1 cellular context compared by ENCODE assay signal in the genomic region with DNA sequence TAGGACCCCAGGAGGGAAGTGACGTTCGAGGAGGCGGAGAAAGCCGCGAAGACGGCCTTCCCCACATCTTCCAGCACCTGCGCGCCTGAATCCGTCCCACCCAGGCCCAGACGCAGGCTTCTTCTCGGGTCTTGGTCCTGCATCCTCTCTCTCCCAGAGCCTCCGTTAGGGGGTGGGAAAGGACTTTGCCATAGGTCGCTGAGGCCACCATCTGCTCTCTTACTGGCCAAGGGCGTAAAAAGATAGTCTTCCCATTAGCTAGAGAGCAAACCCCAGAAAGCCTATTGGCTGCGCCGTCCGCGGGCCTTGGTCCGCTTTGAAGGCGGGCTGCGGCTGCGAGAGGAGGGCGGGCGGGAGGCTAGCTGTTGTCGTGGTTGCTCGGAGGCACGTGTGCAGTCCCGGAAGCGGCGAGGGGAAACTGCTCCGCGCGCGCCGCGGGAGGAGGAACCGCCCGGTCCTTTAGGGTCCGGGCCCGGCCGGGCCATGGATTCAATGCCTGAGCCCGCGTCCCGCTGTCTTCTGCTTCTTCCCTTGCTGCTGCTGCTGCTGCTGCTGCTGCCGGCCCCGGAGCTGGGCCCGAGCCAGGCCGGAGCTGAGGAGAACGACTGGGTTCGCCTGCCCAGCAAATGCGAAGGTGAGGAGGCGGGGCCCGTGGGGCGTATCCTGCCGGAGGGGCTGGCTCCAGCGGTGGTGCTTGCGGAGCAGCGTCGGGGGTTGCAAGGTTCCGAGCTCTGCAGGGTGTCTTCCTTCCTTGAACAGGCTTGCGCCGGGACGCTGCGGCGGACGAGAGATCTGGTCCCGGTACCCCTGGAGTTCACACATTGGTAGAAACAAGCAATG.
TF ChIP-seq lines count a peak whose summit lies in the region.

A gene (plus strand): TSS at position 393 of the 840 bp plus-strand sequence. CDS start 91 bp downstream, at position 484.

TF ChIP-seq in HepG2, 621 proteins besides CTCF, POLR2A, EP300 and RAD21 (continued from another document and continues in another):
- TF ChIP-seq, protein P1, sequence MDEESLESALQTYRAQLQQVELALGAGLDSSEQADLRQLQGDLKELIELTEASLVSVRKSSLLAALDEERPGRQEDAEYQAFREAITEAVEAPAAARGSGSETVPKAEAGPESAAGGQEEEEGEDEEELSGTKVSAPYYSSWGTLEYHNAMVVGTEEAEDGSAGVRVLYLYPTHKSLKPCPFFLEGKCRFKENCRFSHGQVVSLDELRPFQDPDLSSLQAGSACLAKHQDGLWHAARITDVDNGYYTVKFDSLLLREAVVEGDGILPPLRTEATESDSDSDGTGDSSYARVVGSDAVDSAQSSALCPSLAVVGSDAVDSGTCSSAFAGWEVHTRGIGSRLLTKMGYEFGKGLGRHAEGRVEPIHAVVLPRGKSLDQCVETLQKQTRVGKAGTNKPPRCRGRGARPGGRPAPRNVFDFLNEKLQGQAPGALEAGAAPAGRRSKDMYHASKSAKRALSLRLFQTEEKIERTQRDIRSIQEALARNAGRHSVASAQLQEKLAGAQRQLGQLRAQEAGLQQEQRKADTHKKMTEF (CRISPR knock-in tag; IDR thresholded peaks at IDR 0.05) = peak; percentile 99
- TF ChIP-seq ZNF891 (CRISPR knock-in tag; IDR thresholded peaks at IDR 0.05) = peak; percentile 98
- TF ChIP-seq, protein P2, sequence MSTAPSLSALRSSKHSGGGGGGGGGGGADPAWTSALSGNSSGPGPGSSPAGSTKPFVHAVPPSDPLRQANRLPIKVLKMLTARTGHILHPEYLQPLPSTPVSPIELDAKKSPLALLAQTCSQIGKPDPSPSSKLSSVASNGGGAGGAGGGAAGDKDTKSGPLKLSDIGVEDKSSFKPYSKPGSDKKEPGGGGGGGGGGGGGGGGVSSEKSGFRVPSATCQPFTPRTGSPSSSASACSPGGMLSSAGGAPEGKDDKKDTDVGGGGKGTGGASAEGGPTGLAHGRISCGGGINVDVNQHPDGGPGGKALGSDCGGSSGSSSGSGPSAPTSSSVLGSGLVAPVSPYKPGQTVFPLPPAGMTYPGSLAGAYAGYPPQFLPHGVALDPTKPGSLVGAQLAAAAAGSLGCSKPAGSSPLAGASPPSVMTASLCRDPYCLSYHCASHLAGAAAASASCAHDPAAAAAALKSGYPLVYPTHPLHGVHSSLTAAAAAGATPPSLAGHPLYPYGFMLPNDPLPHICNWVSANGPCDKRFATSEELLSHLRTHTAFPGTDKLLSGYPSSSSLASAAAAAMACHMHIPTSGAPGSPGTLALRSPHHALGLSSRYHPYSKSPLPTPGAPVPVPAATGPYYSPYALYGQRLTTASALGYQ (CRISPR knock-in tag; IDR thresholded peaks at IDR 0.05) = peak; percentile 86
- TF ChIP-seq, protein P3, sequence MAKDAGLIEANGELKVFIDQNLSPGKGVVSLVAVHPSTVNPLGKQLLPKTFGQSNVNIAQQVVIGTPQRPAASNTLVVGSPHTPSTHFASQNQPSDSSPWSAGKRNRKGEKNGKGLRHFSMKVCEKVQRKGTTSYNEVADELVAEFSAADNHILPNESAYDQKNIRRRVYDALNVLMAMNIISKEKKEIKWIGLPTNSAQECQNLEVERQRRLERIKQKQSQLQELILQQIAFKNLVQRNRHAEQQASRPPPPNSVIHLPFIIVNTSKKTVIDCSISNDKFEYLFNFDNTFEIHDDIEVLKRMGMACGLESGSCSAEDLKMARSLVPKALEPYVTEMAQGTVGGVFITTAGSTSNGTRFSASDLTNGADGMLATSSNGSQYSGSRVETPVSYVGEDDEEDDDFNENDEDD (CRISPR knock-in tag; IDR thresholded peaks at IDR 0.05; ENCODE audit: borderline replicate concordance) = peak; percentile 100
- TF ChIP-seq KDM1A (CRISPR knock-in tag; IDR thresholded peaks at IDR 0.05) = no peak
- peak; percentile 99 for TF ChIP-seq ZNF607 (CRISPR knock-in tag; IDR thresholded peaks at IDR 0.05; ENCODE audit: borderline replicate concordance)
- peak; percentile 68 for TF ChIP-seq SKI (IDR thresholded peaks at IDR 0.05; ENCODE audit: partially characterized antibody)
- TF ChIP-seq ZNF652 (CRISPR knock-in tag; IDR thresholded peaks at IDR 0.05; ENCODE audit: borderline replicate concordance, low read depth) = no peak
- no peak for TF ChIP-seq KAT2B (IDR thresholded peaks at IDR 0.05; ENCODE audit: borderline replicate concordance, low read depth, low read length)
- peak; percentile 52; the same call in 1 of the 2 replicates for TF ChIP-seq ATAD3A (CRISPR knock-in tag; IDR thresholded peaks at IDR 0.05)
- TF ChIP-seq ZNF326 (CRISPR knock-in tag; IDR thresholded peaks at IDR 0.05; ENCODE audit: borderline replicate concordance) = no peak
- peak; percentile 73 for TF ChIP-seq KLF15 (CRISPR knock-in tag; IDR thresholded peaks at IDR 0.05; ENCODE audit: borderline replicate concordance)
- TF ChIP-seq, protein P4, sequence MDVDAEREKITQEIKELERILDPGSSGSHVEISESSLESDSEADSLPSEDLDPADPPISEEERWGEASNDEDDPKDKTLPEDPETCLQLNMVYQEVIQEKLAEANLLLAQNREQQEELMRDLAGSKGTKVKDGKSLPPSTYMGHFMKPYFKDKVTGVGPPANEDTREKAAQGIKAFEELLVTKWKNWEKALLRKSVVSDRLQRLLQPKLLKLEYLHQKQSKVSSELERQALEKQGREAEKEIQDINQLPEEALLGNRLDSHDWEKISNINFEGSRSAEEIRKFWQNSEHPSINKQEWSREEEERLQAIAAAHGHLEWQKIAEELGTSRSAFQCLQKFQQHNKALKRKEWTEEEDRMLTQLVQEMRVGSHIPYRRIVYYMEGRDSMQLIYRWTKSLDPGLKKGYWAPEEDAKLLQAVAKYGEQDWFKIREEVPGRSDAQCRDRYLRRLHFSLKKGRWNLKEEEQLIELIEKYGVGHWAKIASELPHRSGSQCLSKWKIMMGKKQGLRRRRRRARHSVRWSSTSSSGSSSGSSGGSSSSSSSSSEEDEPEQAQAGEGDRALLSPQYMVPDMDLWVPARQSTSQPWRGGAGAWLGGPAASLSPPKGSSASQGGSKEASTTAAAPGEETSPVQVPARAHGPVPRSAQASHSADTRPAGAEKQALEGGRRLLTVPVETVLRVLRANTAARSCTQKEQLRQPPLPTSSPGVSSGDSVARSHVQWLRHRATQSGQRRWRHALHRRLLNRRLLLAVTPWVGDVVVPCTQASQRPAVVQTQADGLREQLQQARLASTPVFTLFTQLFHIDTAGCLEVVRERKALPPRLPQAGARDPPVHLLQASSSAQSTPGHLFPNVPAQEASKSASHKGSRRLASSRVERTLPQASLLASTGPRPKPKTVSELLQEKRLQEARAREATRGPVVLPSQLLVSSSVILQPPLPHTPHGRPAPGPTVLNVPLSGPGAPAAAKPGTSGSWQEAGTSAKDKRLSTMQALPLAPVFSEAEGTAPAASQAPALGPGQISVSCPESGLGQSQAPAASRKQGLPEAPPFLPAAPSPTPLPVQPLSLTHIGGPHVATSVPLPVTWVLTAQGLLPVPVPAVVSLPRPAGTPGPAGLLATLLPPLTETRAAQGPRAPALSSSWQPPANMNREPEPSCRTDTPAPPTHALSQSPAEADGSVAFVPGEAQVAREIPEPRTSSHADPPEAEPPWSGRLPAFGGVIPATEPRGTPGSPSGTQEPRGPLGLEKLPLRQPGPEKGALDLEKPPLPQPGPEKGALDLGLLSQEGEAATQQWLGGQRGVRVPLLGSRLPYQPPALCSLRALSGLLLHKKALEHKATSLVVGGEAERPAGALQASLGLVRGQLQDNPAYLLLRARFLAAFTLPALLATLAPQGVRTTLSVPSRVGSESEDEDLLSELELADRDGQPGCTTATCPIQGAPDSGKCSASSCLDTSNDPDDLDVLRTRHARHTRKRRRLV (CRISPR knock-in tag; IDR thresholded peaks at IDR 0.05) = peak; percentile 96
- TF ChIP-seq, protein P5, sequence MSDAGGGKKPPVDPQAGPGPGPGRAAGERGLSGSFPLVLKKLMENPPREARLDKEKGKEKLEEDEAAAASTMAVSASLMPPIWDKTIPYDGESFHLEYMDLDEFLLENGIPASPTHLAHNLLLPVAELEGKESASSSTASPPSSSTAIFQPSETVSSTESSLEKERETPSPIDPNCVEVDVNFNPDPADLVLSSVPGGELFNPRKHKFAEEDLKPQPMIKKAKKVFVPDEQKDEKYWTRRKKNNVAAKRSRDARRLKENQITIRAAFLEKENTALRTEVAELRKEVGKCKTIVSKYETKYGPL (CRISPR knock-in tag; IDR thresholded peaks at IDR 0.05) = peak; percentile 64; the same call in 1 of the 2 replicates
- peak; percentile 90; the same call in 1 of the 2 replicates for TF ChIP-seq MTA1 (CRISPR knock-in tag; IDR thresholded peaks at IDR 0.05; ENCODE audit: borderline replicate concordance)
- peak; percentile 92 for TF ChIP-seq SP2 (CRISPR knock-in tag; IDR thresholded peaks at IDR 0.05)
- peak; percentile 66 for TF ChIP-seq SIX4 (CRISPR knock-in tag; IDR thresholded peaks at IDR 0.05)
- peak; percentile 64; the same call in 1 of the 2 replicates for TF ChIP-seq KDM5A (IDR thresholded peaks at IDR 0.05; ENCODE audit: borderline replicate concordance, low read length)
- TF ChIP-seq TEAD2 (CRISPR knock-in tag; IDR thresholded peaks at IDR 0.05) = no peak; the same call in 1 of the 2 replicates
- TF ChIP-seq GATAD2A (CRISPR knock-in tag; IDR thresholded peaks at IDR 0.05) = peak; percentile 39
- peak; percentile 94 for TF ChIP-seq ZNF337 (CRISPR knock-in tag; IDR thresholded peaks at IDR 0.05; ENCODE audit: borderline replicate concordance, low read depth)
- peak; percentile 77; the same call in 1 of the 2 replicates for TF ChIP-seq ZNF264 (CRISPR knock-in tag; IDR thresholded peaks at IDR 0.05)
- no peak for TF ChIP-seq SIX1 (CRISPR knock-in tag; IDR thresholded peaks at IDR 0.05; ENCODE audit: borderline replicate concordance)
- TF ChIP-seq PRPF4 (IDR thresholded peaks at IDR 0.05; ENCODE audit: low read depth, low read length, poor library complexity, severe bottlenecking) = no peak
- no peak; the same call in 1 of the 2 replicates for TF ChIP-seq ONECUT2 (CRISPR knock-in tag; IDR thresholded peaks at IDR 0.05)
- TF ChIP-seq FOXJ3 (CRISPR knock-in tag; IDR thresholded peaks at IDR 0.05; ENCODE audit: borderline replicate concordance) = peak; percentile 75
- TF ChIP-seq ZNF296 (CRISPR knock-in tag; conservative IDR thresholded peaks at IDR 0.05) = 0 out of 2 replicates have a peak, but pooled peaks have one; percentile 29
- TF ChIP-seq AKAP8 (CRISPR knock-in tag; IDR thresholded peaks at IDR 0.05) = no peak
- TF ChIP-seq, protein P6, sequence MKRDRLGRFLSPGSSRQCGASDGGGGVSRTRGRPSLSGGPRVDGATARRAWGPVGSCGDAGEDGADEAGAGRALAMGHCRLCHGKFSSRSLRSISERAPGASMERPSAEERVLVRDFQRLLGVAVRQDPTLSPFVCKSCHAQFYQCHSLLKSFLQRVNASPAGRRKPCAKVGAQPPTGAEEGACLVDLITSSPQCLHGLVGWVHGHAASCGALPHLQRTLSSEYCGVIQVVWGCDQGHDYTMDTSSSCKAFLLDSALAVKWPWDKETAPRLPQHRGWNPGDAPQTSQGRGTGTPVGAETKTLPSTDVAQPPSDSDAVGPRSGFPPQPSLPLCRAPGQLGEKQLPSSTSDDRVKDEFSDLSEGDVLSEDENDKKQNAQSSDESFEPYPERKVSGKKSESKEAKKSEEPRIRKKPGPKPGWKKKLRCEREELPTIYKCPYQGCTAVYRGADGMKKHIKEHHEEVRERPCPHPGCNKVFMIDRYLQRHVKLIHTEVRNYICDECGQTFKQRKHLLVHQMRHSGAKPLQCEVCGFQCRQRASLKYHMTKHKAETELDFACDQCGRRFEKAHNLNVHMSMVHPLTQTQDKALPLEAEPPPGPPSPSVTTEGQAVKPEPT (CRISPR knock-in tag; IDR thresholded peaks at IDR 0.05; ENCODE audit: low read depth) = peak; percentile 98
- peak; percentile 91 for TF ChIP-seq ZNF251 (CRISPR knock-in tag; IDR thresholded peaks at IDR 0.05)
- TF ChIP-seq SMC3 (IDR thresholded peaks at IDR 0.05; ENCODE audit: low read length) = no peak
- TF ChIP-seq MZF1 (CRISPR knock-in tag; IDR thresholded peaks at IDR 0.05; ENCODE audit: borderline replicate concordance) = no peak
- peak; percentile 54 for TF ChIP-seq ZNF713 (CRISPR knock-in tag; IDR thresholded peaks at IDR 0.05)
- TF ChIP-seq ZSCAN22 (CRISPR knock-in tag; IDR thresholded peaks at IDR 0.05) = peak; percentile 86
- no peak for TF ChIP-seq MBNL3 (CRISPR knock-in tag; conservative IDR thresholded peaks at IDR 0.05)
- peak; percentile 93; the same call in 1 of the 2 replicates for TF ChIP-seq ZNF333 (CRISPR knock-in tag; IDR thresholded peaks at IDR 0.05; ENCODE audit: borderline replicate concordance)
- TF ChIP-seq HES4 (CRISPR knock-in tag; IDR thresholded peaks at IDR 0.05; ENCODE audit: borderline replicate concordance) = peak; percentile 99
- TF ChIP-seq, protein P7, sequence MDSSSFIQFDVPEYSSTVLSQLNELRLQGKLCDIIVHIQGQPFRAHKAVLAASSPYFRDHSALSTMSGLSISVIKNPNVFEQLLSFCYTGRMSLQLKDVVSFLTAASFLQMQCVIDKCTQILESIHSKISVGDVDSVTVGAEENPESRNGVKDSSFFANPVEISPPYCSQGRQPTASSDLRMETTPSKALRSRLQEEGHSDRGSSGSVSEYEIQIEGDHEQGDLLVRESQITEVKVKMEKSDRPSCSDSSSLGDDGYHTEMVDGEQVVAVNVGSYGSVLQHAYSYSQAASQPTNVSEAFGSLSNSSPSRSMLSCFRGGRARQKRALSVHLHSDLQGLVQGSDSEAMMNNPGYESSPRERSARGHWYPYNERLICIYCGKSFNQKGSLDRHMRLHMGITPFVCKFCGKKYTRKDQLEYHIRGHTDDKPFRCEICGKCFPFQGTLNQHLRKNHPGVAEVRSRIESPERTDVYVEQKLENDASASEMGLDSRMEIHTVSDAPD (CRISPR knock-in tag; IDR thresholded peaks at IDR 0.05) = peak; percentile 94
- TF ChIP-seq, protein P8, sequence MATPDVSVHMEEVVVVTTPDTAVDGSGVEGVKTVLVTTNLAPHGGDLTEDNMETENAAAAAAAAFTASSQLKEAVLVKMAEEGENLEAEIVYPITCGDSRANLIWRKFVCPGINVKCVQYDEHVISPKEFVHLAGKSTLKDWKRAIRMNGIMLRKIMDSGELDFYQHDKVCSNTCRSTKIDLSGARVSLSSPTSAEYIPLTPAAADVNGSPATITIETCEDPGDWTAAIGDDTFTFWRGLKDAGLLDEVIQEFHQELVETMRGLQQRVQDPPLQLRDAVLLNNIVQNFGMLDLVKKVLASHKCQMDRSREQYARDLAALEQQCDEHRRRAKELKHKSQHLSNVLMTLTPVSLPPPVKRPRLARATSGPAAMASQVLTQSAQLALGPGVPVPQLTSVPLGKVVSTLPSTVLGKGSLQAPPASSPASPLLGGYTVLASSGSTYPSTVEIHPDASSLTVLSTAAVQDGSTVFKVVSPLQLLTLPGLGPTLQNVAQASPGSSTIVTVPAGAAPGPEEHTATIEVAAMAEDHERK (CRISPR knock-in tag; IDR thresholded peaks at IDR 0.05; ENCODE audit: low read depth) = no peak
- TF ChIP-seq HDAC2 (CRISPR knock-in tag; IDR thresholded peaks at IDR 0.05) = peak; percentile 95
- TF ChIP-seq RXRB (CRISPR knock-in tag; IDR thresholded peaks at IDR 0.05; ENCODE audit: borderline replicate concordance) = no peak
- TF ChIP-seq, protein P9, sequence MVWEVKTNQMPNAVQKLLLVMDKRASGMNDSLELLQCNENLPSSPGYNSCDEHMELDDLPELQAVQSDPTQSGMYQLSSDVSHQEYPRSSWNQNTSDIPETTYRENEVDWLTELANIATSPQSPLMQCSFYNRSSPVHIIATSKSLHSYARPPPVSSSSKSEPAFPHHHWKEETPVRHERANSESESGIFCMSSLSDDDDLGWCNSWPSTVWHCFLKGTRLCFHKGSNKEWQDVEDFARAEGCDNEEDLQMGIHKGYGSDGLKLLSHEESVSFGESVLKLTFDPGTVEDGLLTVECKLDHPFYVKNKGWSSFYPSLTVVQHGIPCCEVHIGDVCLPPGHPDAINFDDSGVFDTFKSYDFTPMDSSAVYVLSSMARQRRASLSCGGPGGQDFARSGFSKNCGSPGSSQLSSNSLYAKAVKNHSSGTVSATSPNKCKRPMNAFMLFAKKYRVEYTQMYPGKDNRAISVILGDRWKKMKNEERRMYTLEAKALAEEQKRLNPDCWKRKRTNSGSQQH (CRISPR knock-in tag; IDR thresholded peaks at IDR 0.05; ENCODE audit: low read depth) = peak; percentile 85
- peak; percentile 97 for TF ChIP-seq ZNF232 (CRISPR knock-in tag; IDR thresholded peaks at IDR 0.05; ENCODE audit: borderline replicate concordance)
- TF ChIP-seq NR2F2 (IDR thresholded peaks at IDR 0.05; ENCODE audit: borderline replicate concordance, low read depth) = peak; percentile 39; the same call in 1 of the 2 replicates
